11 cellular contexts compared by ENCODE assay signal in genomic region chr19:34666958-34667265, GRCh38. TPM values are rescaled to one million over a fixed set of nuclear protein-coding genes. Genes with fewer than 3 reads are reported as not detected.
A peak's percentile ranks its signal among the peaks of the same experiment; 100 is the strongest.
DNase-seq lines count a peak whose midpoint lies in the region; ATAC-seq and TF ChIP-seq lines count a peak whose summit lies in the region.
"Had no signal": no experiment of that assay in that cellular context is flagged by ENCODE, and none has a peak within 500 bp of the region (broad histone marks: within the 10 kb centered on the region; RNA-seq: fewer than 3 reads in every experiment).

No MANE protein-coding gene starts in this region.

- H3K36me3 ChIP-seq in BLaER1 (no peaks in the 10 kb centered on the region), mucosa of stomach (ENCODE audit: control insufficient read depth, insufficient read depth, low read length) (no peaks in the 10 kb centered on the region), WERI-Rb-1 (no peaks in the 10 kb centered on the region)

- no peaks in the 10 kb centered on the region for H3K4me1 Mint-ChIP-seq in Calu3 (ENCODE audit: low read depth, unreplicated experiment)
- H3K4me1 Mint-ChIP-seq in activated T-helper 17 cell treated with anti-CD3 and anti-CD28 coated beads, Interleukin-2, amount 50 U/mL, for 72 hours: peaks cover 15% of the 10 kb centered on the region

- ATAC-seq in activated T-helper 17 cell treated with anti-CD3 and anti-CD28 coated beads, Interleukin-2, amount 50 U/mL, for 72 hours (replicated peaks): no peak
- ATAC-seq in GM19035 (IDR thresholded peaks at IDR 0.05; ENCODE audit: unreplicated experiment) (no peak), HG03439 (IDR thresholded peaks at IDR 0.05; ENCODE audit: unreplicated experiment) (no peak)

- H3K27me3 ChIP-seq in BLaER1 (no peaks in the 10 kb centered on the region), mucosa of stomach (ENCODE audit: control insufficient read depth, insufficient read depth, low read length) (no peaks in the 10 kb centered on the region), WERI-Rb-1 (ENCODE audit: insufficient read depth, low read depth, severe bottlenecking) (no peaks in the 10 kb centered on the region)

- peaks cover 7% of the 10 kb centered on the region for H3K36me3 Mint-ChIP-seq in Calu3 (ENCODE audit: insufficient read depth, unreplicated experiment)
- no peaks in the 10 kb centered on the region for H3K36me3 Mint-ChIP-seq in activated T-helper 17 cell treated with anti-CD3 and anti-CD28 coated beads, Interleukin-2, amount 50 U/mL, for 72 hours (ENCODE audit: low read depth)

- no peaks in the 10 kb centered on the region for H3K27me3 Mint-ChIP-seq in Calu3 (ENCODE audit: unreplicated experiment)
- H3K27me3 Mint-ChIP-seq in activated T-helper 17 cell treated with anti-CD3 and anti-CD28 coated beads, Interleukin-2, amount 50 U/mL, for 72 hours: no peaks in the 10 kb centered on the region

- H3K27ac Mint-ChIP-seq in Calu3 (ENCODE audit: unreplicated experiment): peak overlapping the region; percentile 66
- H3K27ac Mint-ChIP-seq in activated T-helper 17 cell treated with anti-CD3 and anti-CD28 coated beads, Interleukin-2, amount 50 U/mL, for 72 hours: peak overlapping the region; percentile 67

- peak overlapping the region; percentile 65 for H3K4me2 ChIP-seq in BLaER1

- H4K20me1 ChIP-seq in BLaER1: no peaks in the 10 kb centered on the region

- H3K27ac ChIP-seq in BLaER1 (peak overlapping the region; percentile 89), WERI-Rb-1 (no peak overlapping the region)

- peak overlapping the region; percentile 48; the same call in 1 of the 2 replicates for H3K4me3 ChIP-seq in BLaER1
- peak overlapping the region; percentile 63 for H3K4me3 ChIP-seq in mucosa of stomach (ENCODE audit: low read length)
- no peak overlapping the region for H3K4me3 ChIP-seq in WERI-Rb-1 (ENCODE audit: low read depth, low read length)

- BruUV-seq in Calu3 (replicated peaks; lab: Mats Ljungman, UMichigan): no TSS peak

- CTCF ChIA-PET in Calu3 (lab: Charles Lee): interaction anchor here (1.1 kb wide), 1 partner anchor 9 kb away, joined by 3 read pairs; no protein-coding TSS in a partner anchor

- H3K9ac ChIP-seq in BLaER1 (no peak overlapping the region), mucosa of stomach (ENCODE audit: low read length) (peak overlapping the region; percentile 80)

- intact Hi-C loops in Calu3 (cut with micrococcal nuclease; ENCODE audit: unreplicated experiment): no loop called here

- DNase-seq in Calu3: no peak
- no peak for DNase-seq in WERI-Rb-1
- DNase-seq in GDM1 (lab: John Stamatoyannopoulos, UW): no peak
- DNase-seq: midbrain, MV-4-11, NCI-H510A treated with DMSO at 0.1 percent for 48 hours had no signal

- H3K4me1 ChIP-seq in BLaER1: peaks cover 20% of the 10 kb centered on the region; the same call in 1 of the 2 replicates
- H3K4me1 ChIP-seq in mucosa of stomach (ENCODE audit: control insufficient read depth, insufficient read depth, low read length): peaks cover 15% of the 10 kb centered on the region

- no peaks in the 10 kb centered on the region for H3K9me3 Mint-ChIP-seq in Calu3 (ENCODE audit: low read depth, unreplicated experiment)
- H3K9me3 Mint-ChIP-seq in activated T-helper 17 cell treated with anti-CD3 and anti-CD28 coated beads, Interleukin-2, amount 50 U/mL, for 72 hours: no peaks in the 10 kb centered on the region

- peaks cover 6% of the 10 kb centered on the region; the same call in 1 of the 2 replicates for H3K9me3 ChIP-seq in BLaER1
- H3K9me3 ChIP-seq in mucosa of stomach (ENCODE audit: control insufficient read depth, low read length): no peaks in the 10 kb centered on the region
- no peaks in the 10 kb centered on the region for H3K9me3 ChIP-seq in WERI-Rb-1 (ENCODE audit: severe bottlenecking)

- peak overlapping the region; percentile 71 for H3K4me3 Mint-ChIP-seq in Calu3 (ENCODE audit: low read depth, unreplicated experiment)
- peak overlapping the region; percentile 61 for H3K4me3 Mint-ChIP-seq in activated T-helper 17 cell treated with anti-CD3 and anti-CD28 coated beads, Interleukin-2, amount 50 U/mL, for 72 hours

- no peak for TF ChIP-seq CTCF in Calu3 (IDR thresholded peaks at IDR 0.05; ENCODE audit: unreplicated experiment)
- no peak for TF ChIP-seq CTCF in WERI-Rb-1 (IDR thresholded peaks at IDR 0.05; ENCODE audit: low read depth, low read length)

RNA-seq across cellular contexts. Expression of gene SCGB2B2, which starts 10.0 kb away (rescaled TPM):
- 0.39 and 0.40 TPM in 2 replicates for total RNA-seq in Calu3 (2022)
- total RNA-seq in activated T-helper 17 cell treated with anti-CD3 and anti-CD28 coated beads, Interleukin-2, amount 50 U/mL, for 72 hours: under 1 TPM; 0.35 to 0.71 TPM

RNA-seq across cellular contexts. Expression of gene ZNF302, which starts 10.6 kb away (rescaled TPM):
- total RNA-seq in Calu3 (2022): 20.1 and 23.2 TPM in 2 replicates
- 10 to 100 TPM in 1 of 2 donors, 1 to 10 TPM in 1; 7.7 to 11.7 TPM for total RNA-seq in activated T-helper 17 cell treated with anti-CD3 and anti-CD28 coated beads, Interleukin-2, amount 50 U/mL, for 72 hours
